Comparison of ENCODE assay signal across 2 cellular contexts in genomic region chr1:28560886-28561285, GRCh38.
TF ChIP-seq lines count a peak whose summit lies in the region.

No MANE protein-coding gene starts in this region.

TF ChIP-seq in HCT116, 20 proteins besides CTCF, POLR2A, EP300 and RAD21:
- no peak for TF ChIP-seq SRF (IDR thresholded peaks at IDR 0.05; ENCODE audit: low read depth)
- TF ChIP-seq SP1 (IDR thresholded peaks at IDR 0.05; ENCODE audit: low read depth), result no peak
- no peak for TF ChIP-seq FOSL1 (IDR thresholded peaks at IDR 0.05; ENCODE audit: low read depth)
- TF ChIP-seq CEBPB (IDR thresholded peaks at IDR 0.05; ENCODE audit: low read depth), result no peak
- no peak for TF ChIP-seq ATF3 (IDR thresholded peaks at IDR 0.05)
- no peak for TF ChIP-seq ELF1 (IDR thresholded peaks at IDR 0.05; ENCODE audit: borderline replicate concordance, low read depth)
- no peak for TF ChIP-seq POLR2AphosphoS5 (IDR thresholded peaks at IDR 0.05; ENCODE audit: low read depth, low read length)
- no peak for TF ChIP-seq EZH2phosphoT487 (IDR thresholded peaks at IDR 0.05; ENCODE audit: borderline replicate concordance)
- TF ChIP-seq TCF7L2 (IDR thresholded peaks at IDR 0.05; ENCODE audit: borderline replicate concordance, extremely low read depth, insufficient read depth, insufficient read length), result no peak
- no peak for TF ChIP-seq YY1 (IDR thresholded peaks at IDR 0.05; ENCODE audit: extremely low read depth, insufficient replicate concordance, low read depth, low read length)
- TF ChIP-seq REST (IDR thresholded peaks at IDR 0.05; ENCODE audit: low read depth), result no peak
- no peak for TF ChIP-seq ZFX (IDR thresholded peaks at IDR 0.05)
- no peak for TF ChIP-seq EZH2 (IDR thresholded peaks at IDR 0.05)
- no peak for TF ChIP-seq JUND (IDR thresholded peaks at IDR 0.05)
- TF ChIP-seq SIN3A (IDR thresholded peaks at IDR 0.05; ENCODE audit: low read depth), result no peak
- TF ChIP-seq ZBTB33 (IDR thresholded peaks at IDR 0.05; ENCODE audit: extremely low read depth, insufficient replicate concordance, low read length), result no peak
- no peak for TF ChIP-seq MAX (IDR thresholded peaks at IDR 0.05)

TF ChIP-seq in K562, 482 proteins besides CTCF, POLR2A, EP300 and RAD21:
- TF ChIP-seq REST (CRISPR knock-in tag; IDR thresholded peaks at IDR 0.05; ENCODE audit: low read depth) (no peak), HCFC1 (IDR thresholded peaks at IDR 0.05; ENCODE audit: low read depth, low read length) (no peak), FOXA1 (IDR thresholded peaks at IDR 0.05; ENCODE audit: borderline replicate concordance) (no peak), FOXO4 (CRISPR knock-in tag; IDR thresholded peaks at IDR 0.05) (no peak), ARID1B (IDR thresholded peaks at IDR 0.05) (no peak), HNRNPH1 (optimal IDR thresholded peaks at IDR 0.05; ENCODE audit: low read depth, low read length) (no peak), ZNF316 (IDR thresholded peaks at IDR 0.05) (no peak), ZNF511 (CRISPR knock-in tag; IDR thresholded peaks at IDR 0.05) (no peak), CSDE1 (IDR thresholded peaks at IDR 0.05) (no peak)
